18 cellular contexts compared by ENCODE assay signal in the genomic region with DNA sequence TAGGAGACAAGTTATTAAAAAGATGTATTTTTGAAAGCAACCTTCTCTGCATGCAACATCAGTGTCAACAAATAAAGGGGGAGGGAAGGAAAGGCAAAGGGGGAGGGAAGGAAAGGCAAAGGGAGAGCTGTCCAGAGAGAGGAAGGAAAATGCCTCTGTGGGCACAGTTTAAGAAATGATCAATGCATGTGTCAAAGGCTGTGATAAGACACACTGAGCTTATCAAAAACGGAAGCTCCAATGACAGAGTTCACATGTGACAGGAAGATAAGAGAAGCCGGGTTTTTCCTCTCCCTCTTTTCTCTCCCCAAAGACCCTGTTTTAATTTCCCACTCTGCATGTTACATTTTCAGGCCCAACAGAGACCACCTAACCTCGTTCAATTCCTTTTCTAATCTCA.
"Had no signal": no experiment of that assay in that cellular context is flagged by ENCODE, and none has a peak within 500 bp of the region (broad histone marks: within the 10 kb centered on the region; RNA-seq: fewer than 3 reads in every experiment).

No MANE protein-coding gene starts in this region.

- H3K27me3 ChIP-seq: hepatocyte, ovary had no signal

- H3K9me3 ChIP-seq: ovary had no signal

- H3K36me3 Mint-ChIP-seq: activated naive CD8-positive, alpha-beta T cell treated with anti-CD3 and anti-CD28 coated beads for 36 hours; stimulated activated naive B cell treated with anti-CD40 and anti-IgM and Interleukin-4, amounts not matched to agents 10 μg/mL and 1 μg/mL and 100 μg/mL, for 72 hours had no signal

- H3K4me3 ChIP-seq: hepatocyte, ovary had no signal

- H3K9me3 Mint-ChIP-seq: activated CD4-positive, alpha-beta memory T cell treated with anti-CD3 and anti-CD28 coated beads, Interleukin-2, amount 10 ng/mL, durations not matched to agents 7 days and 5 days; activated naive CD8-positive, alpha-beta T cell treated with anti-CD3 and anti-CD28 coated beads for 36 hours; activated T-helper 17 cell treated with anti-CD3 and anti-CD28 coated beads, Interleukin-2, amount 50 U/mL, for 72 hours; dendritic cell treated with granulocyte-macrophage colony-stimulating factor and Interleukin-4, amounts not matched to agents 40 ng/mL and 50 ng/mL, for 4 days; stimulated activated naive B cell treated with anti-CD40 and anti-IgM and Interleukin-4, amounts not matched to agents 10 μg/mL and 1 μg/mL and 100 μg/mL, for 72 hours had no signal

- H3K27ac Mint-ChIP-seq: activated CD4-positive, alpha-beta memory T cell treated with anti-CD3 and anti-CD28 coated beads, Interleukin-2, amount 10 ng/mL, durations not matched to agents 7 days and 5 days; activated naive CD8-positive, alpha-beta T cell treated with anti-CD3 and anti-CD28 coated beads for 36 hours; activated T-helper 17 cell treated with anti-CD3 and anti-CD28 coated beads, Interleukin-2, amount 50 U/mL, for 72 hours; dendritic cell treated with granulocyte-macrophage colony-stimulating factor and Interleukin-4, amounts not matched to agents 40 ng/mL and 50 ng/mL, for 4 days; stimulated activated naive B cell treated with anti-CD40 and anti-IgM and Interleukin-4, amounts not matched to agents 10 μg/mL and 1 μg/mL and 100 μg/mL, for 72 hours; T-helper 17 cell had no signal

- H3K79me2 ChIP-seq: hepatocyte had no signal

- DNase-seq: activated CD4-positive, alpha-beta memory T cell treated with anti-CD3 and anti-CD28 coated beads, Interleukin-2, amount 10 ng/mL, durations not matched to agents 7 days and 5 days; activated CD4-positive, alpha-beta T cell treated with anti-CD3 and anti-CD28 coated beads for 48 hours; activated CD4-positive, CD25-positive, alpha-beta regulatory T cell; activated naive CD4-positive, alpha-beta T cell; activated naive CD8-positive, alpha-beta T cell treated with anti-CD3 and anti-CD28 coated beads for 36 hours; activated T-cell treated with anti-CD3 and anti-CD28 coated beads, Interleukin-2, amount 50 U/mL, for 1 hour; amniotic stem cell; effector memory CD4-positive, alpha-beta T cell; left colon; ovary; stimulated activated CD4-positive, alpha-beta T cell treated with anti-CD3 and anti-CD28 coated beads, Interleukin-4, amount 100 ng/mL, for 4 hours; stimulated activated naive B cell treated with anti-CD40 and anti-IgM and Interleukin-4, amounts not matched to agents 10 μg/mL and 1 μg/mL and 100 μg/mL, for 72 hours; T-helper 17 cell had no signal

- H3K4me1 Mint-ChIP-seq: activated CD4-positive, alpha-beta memory T cell treated with anti-CD3 and anti-CD28 coated beads, Interleukin-2, amount 10 ng/mL, durations not matched to agents 7 days and 5 days; activated T-helper 17 cell treated with anti-CD3 and anti-CD28 coated beads, Interleukin-2, amount 50 U/mL, for 72 hours had no signal

- H3K4me2 ChIP-seq: hepatocyte had no signal

- H3K4me3 Mint-ChIP-seq: activated CD4-positive, alpha-beta memory T cell treated with anti-CD3 and anti-CD28 coated beads, Interleukin-2, amount 10 ng/mL, durations not matched to agents 7 days and 5 days; activated naive CD8-positive, alpha-beta T cell treated with anti-CD3 and anti-CD28 coated beads for 36 hours; activated T-helper 17 cell treated with anti-CD3 and anti-CD28 coated beads, Interleukin-2, amount 50 U/mL, for 72 hours; dendritic cell treated with granulocyte-macrophage colony-stimulating factor and Interleukin-4, amounts not matched to agents 40 ng/mL and 50 ng/mL, for 4 days; stimulated activated naive B cell treated with anti-CD40 and anti-IgM and Interleukin-4, amounts not matched to agents 10 μg/mL and 1 μg/mL and 100 μg/mL, for 72 hours; T-helper 17 cell had no signal

- FAIRE-seq: TTC549 had no signal

- ATAC-seq: activated T-helper 17 cell treated with anti-CD3 and anti-CD28 coated beads, Interleukin-2, amount 50 U/mL, for 72 hours; left colon; sciatic nerve; stimulated activated naive B cell treated with anti-CD40 and anti-IgM and Interleukin-4, amounts not matched to agents 10 μg/mL and 1 μg/mL and 100 μg/mL, for 72 hours; T-helper 17 cell had no signal

- H2AFZ ChIP-seq: hepatocyte had no signal

- H3K27ac ChIP-seq: hepatocyte, ovary had no signal

- H3K36me3 ChIP-seq: ovary had no signal
